In genomic region chr15:31236184-31237041, GRCh38 we compare ENCODE assay signal across 8 cellular contexts.
DNase-seq lines count a peak whose midpoint lies in the region; ATAC-seq lines count a peak whose summit lies in the region.

No MANE protein-coding gene starts in this region.

- H3K9ac ChIP-seq in mesendoderm (ENCODE audit: low read length): no peak overlapping the region

- H2BK5ac ChIP-seq in mesendoderm (ENCODE audit: low read length): no peak overlapping the region

- H3K4me1 ChIP-seq in mesendoderm (ENCODE audit: control insufficient read depth, low read depth, low read length): no peaks in the 10 kb centered on the region

- peak; percentile 50 for ATAC-seq in HG02852 (IDR thresholded peaks at IDR 0.05; ENCODE audit: unreplicated experiment)

- H3K4me3 ChIP-seq in mesendoderm (ENCODE audit: low read length): no peak overlapping the region

- no peaks in the 10 kb centered on the region for H3K79me1 ChIP-seq in mesendoderm (ENCODE audit: low read length)

- no CpG with 5 or more reads among the region's 19 CpGs for WGBS in mesendoderm (ENCODE audit: extremely low coverage, insufficient coverage, low lambda C conversion rate)

- no peaks in the 10 kb centered on the region for H3K36me3 ChIP-seq in mesendoderm (ENCODE audit: control insufficient read depth, insufficient read depth, low read length)

- no peak overlapping the region for H2BK120ac ChIP-seq in mesendoderm (ENCODE audit: low read depth, low read length)

- no peaks in the 10 kb centered on the region for H3K27me3 ChIP-seq in mesendoderm (ENCODE audit: insufficient read depth, low read length, poor library complexity)

- no peak overlapping the region for H4K5ac ChIP-seq in mesendoderm (ENCODE audit: low read length)

- H3K4ac ChIP-seq in mesendoderm (ENCODE audit: low read depth, low read length): no peak overlapping the region

- no peak overlapping the region for H3K27ac ChIP-seq in mesendoderm (ENCODE audit: low read depth, low read length)

- no peak overlapping the region for H3K18ac ChIP-seq in mesendoderm (ENCODE audit: low read length)

- no peak overlapping the region for H2AK5ac ChIP-seq in mesendoderm (ENCODE audit: low read length)

- H2BK15ac ChIP-seq in mesendoderm (replicated peaks; ENCODE audit: low read depth): no peak overlapping the region

- H3K56ac ChIP-seq in mesendoderm (ENCODE audit: low read length): peak overlapping the region; percentile 7

- DNase-seq in DMS79 treated with DMSO at 0.1 percent for 48 hours (lab: John Stamatoyannopoulos, UW): peak; percentile 39
- DNase-seq in NCI-H69 (lab: John Stamatoyannopoulos, UW): peak; percentile 99
- DNase-seq in dermis microvascular lymphatic vessel endothelial cell (ENCODE audit: low read depth in 2 of 2): peak; percentile 74 to 81
- DNase-seq in mesendoderm: peak; percentile 59
- DNase-seq in activated effector memory CD4-positive, alpha-beta T cell treated with anti-CD3 and anti-CD28 coated beads, Interleukin-2, amount 50 U/mL, for 16 hours: no peak
- DNase-seq in OCI-M2 (lab: John Stamatoyannopoulos, UW; ENCODE audit: unreplicated experiment): no peak
- DNase-seq in activated CD4-positive, alpha-beta T cell treated with anti-CD3 and anti-CD28 coated beads, Interleukin-2, amount 50 U/mL, for 4 hours: no peak

- H3K79me2 ChIP-seq in mesendoderm (ENCODE audit: control insufficient read depth, insufficient read depth, low read length): no peaks in the 10 kb centered on the region

- H3K23ac ChIP-seq in mesendoderm (ENCODE audit: low read length): no peak overlapping the region

- H4K8ac ChIP-seq in mesendoderm (ENCODE audit: low read depth, low read length): no peak overlapping the region

- no peak overlapping the region for H3K4me2 ChIP-seq in mesendoderm (ENCODE audit: low read length)

Comparison
In these comparisons a context has a peak if more than half of its experiments do, and no peak if none do; other contexts are left out.
1. DNase-seq: peak in DMS79 treated with DMSO at 0.1 percent for 48 hours (single experiment), NCI-H69 (single experiment), dermis microvascular lymphatic vessel endothelial cell (2 of 2) and mesendoderm (single experiment); none in activated effector memory CD4-positive, alpha-beta T cell treated with anti-CD3 and anti-CD28 coated beads, Interleukin-2, amount 50 U/mL, for 16 hours (single experiment), OCI-M2 (single experiment) and activated CD4-positive, alpha-beta T cell treated with anti-CD3 and anti-CD28 coated beads, Interleukin-2, amount 50 U/mL, for 4 hours (0 of 2).